1 cellular context compared by ENCODE assay signal in the genomic region with DNA sequence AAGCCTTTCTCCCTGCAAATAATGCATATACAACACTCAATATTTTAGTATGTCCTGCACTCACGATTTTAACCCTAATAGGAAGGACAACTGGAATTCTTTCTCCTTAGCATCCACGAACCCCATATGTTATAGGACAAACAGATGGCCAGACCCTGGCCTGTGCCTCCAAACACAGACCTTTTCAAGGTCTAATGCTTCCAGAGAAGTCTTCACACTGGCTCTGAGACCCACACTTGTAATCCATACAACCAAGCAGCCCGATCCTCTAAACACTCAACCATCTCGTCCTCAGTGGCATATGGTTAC.
TF ChIP-seq lines count a peak whose summit lies in the region.

No MANE protein-coding gene starts in this region.

TF ChIP-seq in GM23338, 12 proteins besides CTCF, POLR2A, EP300 and RAD21 (continued from another document):
- TF ChIP-seq CREB1 (CRISPR knock-in tag; IDR thresholded peaks at IDR 0.05; ENCODE audit: low read depth) (no peak), ZNF114 (CRISPR knock-in tag; IDR thresholded peaks at IDR 0.05) (no peak)
- TF ChIP-seq, protein P1, sequence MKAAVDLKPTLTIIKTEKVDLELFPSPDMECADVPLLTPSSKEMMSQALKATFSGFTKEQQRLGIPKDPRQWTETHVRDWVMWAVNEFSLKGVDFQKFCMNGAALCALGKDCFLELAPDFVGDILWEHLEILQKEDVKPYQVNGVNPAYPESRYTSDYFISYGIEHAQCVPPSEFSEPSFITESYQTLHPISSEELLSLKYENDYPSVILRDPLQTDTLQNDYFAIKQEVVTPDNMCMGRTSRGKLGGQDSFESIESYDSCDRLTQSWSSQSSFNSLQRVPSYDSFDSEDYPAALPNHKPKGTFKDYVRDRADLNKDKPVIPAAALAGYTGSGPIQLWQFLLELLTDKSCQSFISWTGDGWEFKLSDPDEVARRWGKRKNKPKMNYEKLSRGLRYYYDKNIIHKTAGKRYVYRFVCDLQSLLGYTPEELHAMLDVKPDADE (IDR thresholded peaks at IDR 0.05) = no peak
